1 cellular context compared by ENCODE assay signal in the genomic region with DNA sequence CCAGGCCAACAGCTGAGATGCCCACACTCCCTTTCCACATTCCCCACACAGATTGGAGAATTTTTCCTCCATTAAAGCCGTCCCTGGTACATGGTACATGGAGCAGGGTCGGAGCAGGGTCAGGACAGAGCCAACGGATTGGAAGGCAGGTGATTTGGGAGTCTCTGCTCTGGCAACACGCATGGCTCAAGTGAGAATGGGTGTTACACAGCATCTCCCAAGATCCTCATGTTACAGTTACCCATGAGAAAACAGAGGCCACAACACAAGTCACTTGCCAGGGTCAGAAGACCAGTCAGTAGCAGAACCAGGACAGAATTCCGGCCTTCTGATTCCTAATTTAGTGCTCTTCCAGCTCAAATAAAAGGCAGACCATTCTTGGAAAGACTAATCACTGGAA.
TF ChIP-seq lines count a peak whose summit lies in the region.

No MANE protein-coding gene starts in this region.

TF ChIP-seq in A549, 52 proteins besides CTCF, POLR2A, EP300 and RAD21 (continued from another document):
- TF ChIP-seq, protein P1, sequence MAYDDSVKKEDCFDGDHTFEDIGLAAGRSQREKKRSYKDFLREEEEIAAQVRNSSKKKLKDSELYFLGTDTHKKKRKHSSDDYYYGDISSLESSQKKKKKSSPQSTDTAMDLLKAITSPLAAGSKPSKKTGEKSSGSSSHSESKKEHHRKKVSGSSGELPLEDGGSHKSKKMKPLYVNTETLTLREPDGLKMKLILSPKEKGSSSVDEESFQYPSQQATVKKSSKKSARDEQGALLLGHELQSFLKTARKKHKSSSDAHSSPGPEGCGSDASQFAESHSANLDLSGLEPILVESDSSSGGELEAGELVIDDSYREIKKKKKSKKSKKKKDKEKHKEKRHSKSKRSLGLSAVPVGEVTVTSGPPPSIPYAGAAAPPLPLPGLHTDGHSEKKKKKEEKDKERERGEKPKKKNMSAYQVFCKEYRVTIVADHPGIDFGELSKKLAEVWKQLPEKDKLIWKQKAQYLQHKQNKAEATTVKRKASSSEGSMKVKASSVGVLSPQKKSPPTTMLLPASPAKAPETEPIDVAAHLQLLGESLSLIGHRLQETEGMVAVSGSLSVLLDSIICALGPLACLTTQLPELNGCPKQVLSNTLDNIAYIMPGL (CRISPR knock-in tag; IDR thresholded peaks at IDR 0.05; ENCODE audit: borderline replicate concordance): no peak
- TF ChIP-seq HEYL (CRISPR knock-in tag; IDR thresholded peaks at IDR 0.05) (no peak), RCOR1 (IDR thresholded peaks at IDR 0.05; ENCODE audit: low read depth, low read length) (no peak), GATA3 (IDR thresholded peaks at IDR 0.05; ENCODE audit: borderline replicate concordance) (no peak), TFCP2L1 (CRISPR knock-in tag; IDR thresholded peaks at IDR 0.05) (no peak), JUN (IDR thresholded peaks at IDR 0.05) (no peak), FOSL2 (IDR thresholded peaks at IDR 0.05) (no peak), FOSL2 (CRISPR knock-in tag; IDR thresholded peaks at IDR 0.05) (no peak)
